In genomic region chr12:10974965-10975364, GRCh38 we compare ENCODE assay signal across 2 cellular contexts.
TF ChIP-seq lines count a peak whose summit lies in the region.

No MANE protein-coding gene starts in this region.

TF ChIP-seq in GM23338, 12 proteins besides CTCF, POLR2A, EP300 and RAD21:
- TF ChIP-seq ZNF114 (CRISPR knock-in tag; IDR thresholded peaks at IDR 0.05), result no peak
- TF ChIP-seq, protein P1, sequence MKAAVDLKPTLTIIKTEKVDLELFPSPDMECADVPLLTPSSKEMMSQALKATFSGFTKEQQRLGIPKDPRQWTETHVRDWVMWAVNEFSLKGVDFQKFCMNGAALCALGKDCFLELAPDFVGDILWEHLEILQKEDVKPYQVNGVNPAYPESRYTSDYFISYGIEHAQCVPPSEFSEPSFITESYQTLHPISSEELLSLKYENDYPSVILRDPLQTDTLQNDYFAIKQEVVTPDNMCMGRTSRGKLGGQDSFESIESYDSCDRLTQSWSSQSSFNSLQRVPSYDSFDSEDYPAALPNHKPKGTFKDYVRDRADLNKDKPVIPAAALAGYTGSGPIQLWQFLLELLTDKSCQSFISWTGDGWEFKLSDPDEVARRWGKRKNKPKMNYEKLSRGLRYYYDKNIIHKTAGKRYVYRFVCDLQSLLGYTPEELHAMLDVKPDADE (IDR thresholded peaks at IDR 0.05), result no peak
- TF ChIP-seq EZH2phosphoT487 (IDR thresholded peaks at IDR 0.05; ENCODE audit: unreplicated experiment), result no peak
- TF ChIP-seq, protein P2, sequence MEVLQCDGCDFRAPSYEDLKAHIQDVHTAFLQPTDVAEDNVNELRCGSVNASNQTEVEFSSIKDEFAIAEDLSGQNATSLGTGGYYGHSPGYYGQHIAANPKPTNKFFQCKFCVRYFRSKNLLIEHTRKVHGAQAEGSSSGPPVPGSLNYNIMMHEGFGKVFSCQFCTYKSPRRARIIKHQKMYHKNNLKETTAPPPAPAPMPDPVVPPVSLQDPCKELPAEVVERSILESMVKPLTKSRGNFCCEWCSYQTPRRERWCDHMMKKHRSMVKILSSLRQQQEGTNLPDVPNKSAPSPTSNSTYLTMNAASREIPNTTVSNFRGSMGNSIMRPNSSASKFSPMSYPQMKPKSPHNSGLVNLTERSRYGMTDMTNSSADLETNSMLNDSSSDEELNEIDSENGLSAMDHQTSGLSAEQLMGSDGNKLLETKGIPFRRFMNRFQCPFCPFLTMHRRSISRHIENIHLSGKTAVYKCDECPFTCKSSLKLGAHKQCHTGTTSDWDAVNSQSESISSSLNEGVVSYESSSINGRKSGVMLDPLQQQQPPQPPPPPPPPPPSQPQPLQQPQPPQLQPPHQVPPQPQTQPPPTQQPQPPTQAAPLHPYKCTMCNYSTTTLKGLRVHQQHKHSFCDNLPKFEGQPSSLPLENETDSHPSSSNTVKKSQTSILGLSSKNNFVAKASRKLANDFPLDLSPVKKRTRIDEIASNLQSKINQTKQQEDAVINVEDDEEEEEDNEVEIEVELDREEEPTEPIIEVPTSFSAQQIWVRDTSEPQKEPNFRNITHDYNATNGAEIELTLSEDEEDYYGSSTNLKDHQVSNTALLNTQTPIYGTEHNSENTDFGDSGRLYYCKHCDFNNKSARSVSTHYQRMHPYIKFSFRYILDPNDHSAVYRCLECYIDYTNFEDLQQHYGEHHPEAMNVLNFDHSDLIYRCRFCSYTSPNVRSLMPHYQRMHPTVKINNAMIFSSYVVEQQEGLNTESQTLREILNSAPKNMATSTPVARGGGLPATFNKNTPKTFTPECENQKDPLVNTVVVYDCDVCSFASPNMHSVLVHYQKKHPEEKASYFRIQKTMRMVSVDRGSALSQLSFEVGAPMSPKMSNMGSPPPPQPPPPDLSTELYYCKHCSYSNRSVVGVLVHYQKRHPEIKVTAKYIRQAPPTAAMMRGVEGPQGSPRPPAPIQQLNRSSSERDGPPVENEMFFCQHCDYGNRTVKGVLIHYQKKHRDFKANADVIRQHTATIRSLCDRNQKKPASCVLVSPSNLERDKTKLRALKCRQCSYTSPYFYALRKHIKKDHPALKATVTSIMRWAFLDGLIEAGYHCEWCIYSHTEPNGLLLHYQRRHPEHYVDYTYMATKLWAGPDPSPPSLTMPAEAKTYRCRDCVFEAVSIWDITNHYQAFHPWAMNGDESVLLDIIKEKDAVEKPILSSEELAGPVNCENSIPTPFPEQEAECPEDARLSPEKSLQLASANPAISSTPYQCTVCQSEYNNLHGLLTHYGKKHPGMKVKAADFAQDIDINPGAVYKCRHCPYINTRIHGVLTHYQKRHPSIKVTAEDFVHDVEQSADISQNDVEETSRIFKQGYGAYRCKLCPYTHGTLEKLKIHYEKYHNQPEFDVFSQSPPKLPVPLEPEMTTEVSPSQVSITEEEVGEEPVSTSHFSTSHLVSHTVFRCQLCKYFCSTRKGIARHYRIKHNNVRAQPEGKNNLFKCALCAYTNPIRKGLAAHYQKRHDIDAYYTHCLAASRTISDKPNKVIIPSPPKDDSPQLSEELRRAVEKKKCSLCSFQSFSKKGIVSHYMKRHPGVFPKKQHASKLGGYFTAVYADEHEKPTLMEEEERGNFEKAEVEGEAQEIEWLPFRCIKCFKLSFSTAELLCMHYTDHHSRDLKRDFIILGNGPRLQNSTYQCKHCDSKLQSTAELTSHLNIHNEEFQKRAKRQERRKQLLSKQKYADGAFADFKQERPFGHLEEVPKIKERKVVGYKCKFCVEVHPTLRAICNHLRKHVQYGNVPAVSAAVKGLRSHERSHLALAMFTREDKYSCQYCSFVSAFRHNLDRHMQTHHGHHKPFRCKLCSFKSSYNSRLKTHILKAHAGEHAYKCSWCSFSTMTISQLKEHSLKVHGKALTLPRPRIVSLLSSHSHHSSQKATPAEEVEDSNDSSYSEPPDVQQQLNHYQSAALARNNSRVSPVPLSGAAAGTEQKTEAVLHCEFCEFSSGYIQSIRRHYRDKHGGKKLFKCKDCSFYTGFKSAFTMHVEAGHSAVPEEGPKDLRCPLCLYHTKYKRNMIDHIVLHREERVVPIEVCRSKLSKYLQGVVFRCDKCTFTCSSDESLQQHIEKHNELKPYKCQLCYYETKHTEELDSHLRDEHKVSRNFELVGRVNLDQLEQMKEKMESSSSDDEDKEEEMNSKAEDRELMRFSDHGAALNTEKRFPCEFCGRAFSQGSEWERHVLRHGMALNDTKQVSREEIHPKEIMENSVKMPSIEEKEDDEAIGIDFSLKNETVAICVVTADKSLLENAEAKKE (CRISPR knock-in tag; IDR thresholded peaks at IDR 0.05), result no peak
- TF ChIP-seq JUNB (IDR thresholded peaks at IDR 0.05; ENCODE audit: unreplicated experiment), result no peak
- no peak for TF ChIP-seq STAT1 (IDR thresholded peaks at IDR 0.05; ENCODE audit: unreplicated experiment)

TF ChIP-seq in H1, 55 proteins besides CTCF, POLR2A, EP300 and RAD21:
- no peak for TF ChIP-seq MAFK (IDR thresholded peaks at IDR 0.05; ENCODE audit: low read depth, low read length)
- no peak for TF ChIP-seq FOSL1 (IDR thresholded peaks at IDR 0.05; ENCODE audit: insufficient read depth, low read depth, low read length)
- TF ChIP-seq TBP (IDR thresholded peaks at IDR 0.05; ENCODE audit: low read depth, low read length), result no peak
